In the genomic region with DNA sequence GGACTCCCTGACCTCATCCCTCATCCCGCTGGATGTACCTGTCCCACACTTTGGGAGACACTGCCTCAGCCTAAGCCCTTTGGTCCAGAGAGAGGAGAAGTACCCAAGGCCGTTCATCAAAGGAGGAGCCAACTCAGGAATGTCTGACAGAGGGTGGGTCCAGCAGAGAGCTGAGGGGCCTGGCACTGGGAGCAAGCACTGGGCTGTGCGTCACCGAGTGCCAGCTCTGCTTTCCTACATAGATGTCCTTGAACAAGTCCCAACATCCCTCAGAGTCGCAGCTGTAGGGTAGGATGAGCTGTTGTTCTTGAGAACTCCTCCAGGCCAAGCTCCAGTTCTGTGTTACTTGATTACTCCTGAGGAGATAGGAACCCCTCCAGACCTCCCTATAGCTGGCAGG, we compare ENCODE assay signal across 15 cellular contexts.
"Had no signal": no experiment of that assay in that cellular context is flagged by ENCODE, and none has a peak within 500 bp of the region (broad histone marks: within the 10 kb centered on the region; RNA-seq: fewer than 3 reads in every experiment).

No MANE protein-coding gene starts in this region.

- H3K27me3 ChIP-seq: ovary had no signal

- H3K27ac ChIP-seq: lower lobe of right lung, thoracic aorta had no signal

- H3K9me3 ChIP-seq: lower lobe of right lung, ovary, thoracic aorta had no signal

- H3K36me3 Mint-ChIP-seq: brain, naive B cell had no signal

- DNase-seq: activated CD4-positive, alpha-beta memory T cell treated with anti-CD3 and anti-CD28 coated beads, Interleukin-2, amount 10 ng/mL, durations not matched to agents 7 days and 5 days; activated CD4-positive, CD25-positive, alpha-beta regulatory T cell treated with anti-CD3 and anti-CD28 coated beads, Interleukin-2, amount 50 U/mL, for 72 hours; activated CD8-positive, alpha-beta memory T cell treated with anti-CD3 and anti-CD28 coated beads, Interleukin-2, amount 50 U/mL, for 48 hours; amniotic stem cell; cerebellar nuclear complex; hypothalamus; left cardiac atrium; lower lobe of right lung; midbrain; naive B cell; stimulated activated CD4-positive, alpha-beta T cell treated with anti-CD3 and anti-CD28 coated beads, Interleukin-4, amount 100 ng/mL, for 1 hour; stimulated activated naive CD8-positive, alpha-beta T cell treated with anti-CD3 and anti-CD28 coated beads, Interleukin-15, amount 100 ng/mL, for 72 hours had no signal

- ATAC-seq: left cardiac atrium; lower lobe of right lung; stimulated activated naive CD8-positive, alpha-beta T cell treated with anti-CD3 and anti-CD28 coated beads, Interleukin-15, amount 100 ng/mL, for 72 hours had no signal

- H3K36me3 ChIP-seq: lower lobe of right lung, ovary, thoracic aorta had no signal

- H3K9me3 Mint-ChIP-seq: activated CD4-positive, alpha-beta memory T cell treated with anti-CD3 and anti-CD28 coated beads, Interleukin-2, amount 10 ng/mL, durations not matched to agents 7 days and 5 days; naive B cell; stimulated activated naive CD8-positive, alpha-beta T cell treated with anti-CD3 and anti-CD28 coated beads, Interleukin-15, amount 100 ng/mL, for 72 hours had no signal

- H3K27ac Mint-ChIP-seq: stimulated activated naive CD8-positive, alpha-beta T cell treated with anti-CD3 and anti-CD28 coated beads, Interleukin-15, amount 100 ng/mL, for 72 hours had no signal

- H3K4me3 ChIP-seq: lower lobe of right lung, ovary, thoracic aorta had no signal

- H3K4me3 Mint-ChIP-seq: activated CD4-positive, alpha-beta memory T cell treated with anti-CD3 and anti-CD28 coated beads, Interleukin-2, amount 10 ng/mL, durations not matched to agents 7 days and 5 days; brain; stimulated activated naive CD8-positive, alpha-beta T cell treated with anti-CD3 and anti-CD28 coated beads, Interleukin-15, amount 100 ng/mL, for 72 hours had no signal
